In genomic region chr15:67790610-67791319, GRCh38 we compare ENCODE assay signal across 22 cellular contexts. TPM values are rescaled to one million over a fixed set of nuclear protein-coding genes. Genes with fewer than 3 reads are reported as not detected.
"Had no signal": no experiment of that assay in that cellular context is flagged by ENCODE, and none has a peak within 500 bp of the region (broad histone marks: within the 10 kb centered on the region; RNA-seq: fewer than 3 reads in every experiment).

No MANE protein-coding gene starts in this region.

- ATAC-seq: activated CD8-positive, alpha-beta T cell treated with anti-CD3 and anti-CD28 coated beads for 36 hours; activated T-helper 17 cell treated with anti-CD3 and anti-CD28 coated beads, Interleukin-2, amount 50 U/mL, for 72 hours; body of pancreas; stimulated activated naive CD8-positive, alpha-beta T cell treated with anti-CD3 and anti-CD28 coated beads, Interleukin-15, Interleukin-2, amounts not matched to agents 100 U/mL and 50 U/mL, for 24 hours had no signal

- H3K79me2 ChIP-seq: hepatocyte had no signal

- H3K27ac ChIP-seq: body of pancreas, epithelial cell of prostate, hepatocyte, left ventricle myocardium inferior, tibial artery had no signal

- DNase-seq: activated CD4-positive, alpha-beta T cell treated with anti-CD3 and anti-CD28 coated beads, Interleukin-2, amount 10 ng/mL, durations not matched to agents 24 days and 14 days; activated CD4-positive, CD25-positive, alpha-beta regulatory T cell; activated CD8-positive, alpha-beta T cell treated with anti-CD3 and anti-CD28 coated beads for 36 hours; activated naive CD4-positive, alpha-beta T cell; activated naive CD8-positive, alpha-beta T cell treated with anti-CD3 and anti-CD28 coated beads, Interleukin-2, amount 10 ng/mL, durations not matched to agents 7 days and 5 days; activated T-cell treated with anti-CD3 and anti-CD28 coated beads, Interleukin-2, amount 50 U/mL, for 1 hour; body of pancreas; central memory CD4-positive, alpha-beta T cell; endodermal cell; foreskin fibroblast; left ventricle myocardium inferior; stimulated activated CD4-positive, alpha-beta T cell treated with anti-CD3 and anti-CD28 coated beads, Interleukin-2, amount 100 ng/mL, for 24 hours; stimulated activated naive CD8-positive, alpha-beta T cell treated with anti-CD3 and anti-CD28 coated beads, Interleukin-15, Interleukin-2, amounts not matched to agents 100 U/mL and 50 U/mL, for 24 hours; substantia nigra; T-helper 9 cell; tibial artery had no signal

- H3K4me2 ChIP-seq: hepatocyte had no signal

- H3K4me3 Mint-ChIP-seq: activated CD4-positive, alpha-beta T cell treated with anti-CD3 and anti-CD28 coated beads, Interleukin-2, amount 10 ng/mL, durations not matched to agents 24 days and 14 days; activated CD8-positive, alpha-beta T cell treated with anti-CD3 and anti-CD28 coated beads for 36 hours; activated naive CD8-positive, alpha-beta T cell treated with anti-CD3 and anti-CD28 coated beads, Interleukin-2, amount 10 ng/mL, durations not matched to agents 7 days and 5 days; activated T-helper 17 cell treated with anti-CD3 and anti-CD28 coated beads, Interleukin-2, amount 50 U/mL, for 72 hours; endodermal cell had no signal

- H3K9me3 Mint-ChIP-seq: activated T-helper 17 cell treated with anti-CD3 and anti-CD28 coated beads, Interleukin-2, amount 50 U/mL, for 72 hours had no signal

- H3K27me3 ChIP-seq: body of pancreas, hepatocyte, tibial artery had no signal

- H3K9me3 ChIP-seq: body of pancreas had no signal

- H3K27me3 Mint-ChIP-seq: activated CD4-positive, alpha-beta T cell treated with anti-CD3 and anti-CD28 coated beads, Interleukin-2, amount 10 ng/mL, durations not matched to agents 24 days and 14 days; activated CD8-positive, alpha-beta T cell treated with anti-CD3 and anti-CD28 coated beads for 36 hours; activated naive CD8-positive, alpha-beta T cell treated with anti-CD3 and anti-CD28 coated beads, Interleukin-2, amount 10 ng/mL, durations not matched to agents 7 days and 5 days; activated T-helper 17 cell treated with anti-CD3 and anti-CD28 coated beads, Interleukin-2, amount 50 U/mL, for 72 hours; progenitor cell of endocrine pancreas had no signal

- H3K4me1 ChIP-seq: body of pancreas, left ventricle myocardium inferior, tibial artery had no signal

- H3K4me3 ChIP-seq: body of pancreas, hepatocyte, left ventricle myocardium inferior, tibial artery had no signal

- H3K27ac Mint-ChIP-seq: activated CD4-positive, alpha-beta T cell treated with anti-CD3 and anti-CD28 coated beads, Interleukin-2, amount 10 ng/mL, durations not matched to agents 24 days and 14 days; activated CD8-positive, alpha-beta T cell treated with anti-CD3 and anti-CD28 coated beads for 36 hours; activated naive CD8-positive, alpha-beta T cell treated with anti-CD3 and anti-CD28 coated beads, Interleukin-2, amount 10 ng/mL, durations not matched to agents 7 days and 5 days; activated T-helper 17 cell treated with anti-CD3 and anti-CD28 coated beads, Interleukin-2, amount 50 U/mL, for 72 hours; endodermal cell; progenitor cell of endocrine pancreas had no signal

- H2AFZ ChIP-seq: hepatocyte had no signal

- H3K4me1 Mint-ChIP-seq: activated CD4-positive, alpha-beta T cell treated with anti-CD3 and anti-CD28 coated beads, Interleukin-2, amount 10 ng/mL, durations not matched to agents 24 days and 14 days; activated naive CD8-positive, alpha-beta T cell treated with anti-CD3 and anti-CD28 coated beads, Interleukin-2, amount 10 ng/mL, durations not matched to agents 7 days and 5 days; activated T-helper 17 cell treated with anti-CD3 and anti-CD28 coated beads, Interleukin-2, amount 50 U/mL, for 72 hours had no signal

RNA-seq across cellular contexts. Expression of gene SKOR1, which starts 34.5 kb away (rescaled TPM):
- total RNA-seq: kidney epithelial cell had no signal

RNA-seq across cellular contexts. Expression of gene RNU6-1, which starts 49.1 kb away (rescaled TPM):
- total RNA-seq: activated CD4-positive, alpha-beta T cell treated with anti-CD3 and anti-CD28 coated beads, Interleukin-2, amount 10 ng/mL, durations not matched to agents 24 days and 14 days; activated CD8-positive, alpha-beta T cell treated with anti-CD3 and anti-CD28 coated beads for 36 hours; activated naive CD8-positive, alpha-beta T cell treated with anti-CD3 and anti-CD28 coated beads, Interleukin-2, amount 10 ng/mL, durations not matched to agents 7 days and 5 days; activated T-helper 17 cell treated with anti-CD3 and anti-CD28 coated beads, Interleukin-2, amount 50 U/mL, for 72 hours; body of pancreas; endodermal cell; hepatocyte; kidney epithelial cell; left ventricle myocardium inferior; omental fat pad; progenitor cell of endocrine pancreas had no signal
